ENCODE assay signal across 17 cellular contexts in the genomic region with DNA sequence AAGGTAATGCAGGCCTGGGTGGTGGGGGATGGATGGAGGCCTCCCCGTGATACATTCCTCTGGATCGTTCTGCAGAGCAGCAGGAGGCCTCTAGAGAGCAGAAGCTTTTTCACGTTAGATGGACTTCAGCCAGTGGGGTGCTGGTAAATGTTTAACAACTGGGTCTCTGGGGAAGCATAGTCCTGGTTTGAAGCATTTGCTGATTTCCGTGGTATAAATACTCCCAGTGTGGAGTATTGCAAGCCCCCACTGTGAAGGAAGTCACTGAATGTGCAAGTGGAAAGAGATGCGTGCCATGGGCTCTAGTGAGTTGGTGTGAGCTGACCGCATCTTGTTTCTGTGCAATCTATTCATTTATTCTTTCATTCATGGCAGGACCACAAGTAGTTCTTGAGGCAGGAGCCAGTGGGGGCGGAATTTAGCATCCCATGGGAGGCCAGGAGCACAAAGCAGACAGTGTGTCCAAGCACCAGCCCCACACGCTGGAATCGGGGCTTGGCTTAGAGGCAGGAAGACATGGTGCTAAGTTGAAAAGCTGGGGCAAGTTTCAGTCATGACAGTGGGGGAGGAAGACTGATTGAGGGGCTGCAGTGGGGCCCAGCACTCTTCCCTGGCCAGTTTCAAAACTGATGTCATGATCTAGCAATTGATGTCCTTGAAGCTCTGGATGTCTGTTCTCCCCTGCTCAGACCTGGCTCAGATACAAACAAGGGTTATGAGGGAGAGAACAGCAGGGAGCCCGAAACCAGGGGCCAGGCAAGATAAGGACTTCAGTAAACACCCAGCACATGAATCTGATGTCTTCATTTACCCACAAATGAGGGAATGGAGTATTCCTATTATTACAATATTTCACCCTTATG.
A peak's percentile ranks its signal among the peaks of the same experiment; 100 is the strongest.
DNase-seq lines count a peak whose midpoint lies in the region; ATAC-seq and TF ChIP-seq lines count a peak whose summit lies in the region.
"Had no signal": no experiment of that assay in that cellular context is flagged by ENCODE, and none has a peak within 500 bp of the region (broad histone marks: within the 10 kb centered on the region; RNA-seq: fewer than 3 reads in every experiment).

No MANE protein-coding gene starts in this region.

- H3K23ac ChIP-seq in H9 (ENCODE audit: insufficient read length, low read depth, low read length) = no peak overlapping the region

- no peak overlapping the region for H2BK20ac ChIP-seq in H9 (ENCODE audit: low read depth, low read length, poor library complexity, severe bottlenecking)

- no peaks in the 10 kb centered on the region for H3K27me3 Mint-ChIP-seq in H9 (ENCODE audit: low read depth)
- H3K27me3 Mint-ChIP-seq: activated CD8-positive, alpha-beta memory T cell treated with anti-CD3 and anti-CD28 coated beads, Interleukin-2, amount 10 ng/mL, durations not matched to agents 7 days and 5 days had no signal

- no peaks in the 10 kb centered on the region for H3K79me1 ChIP-seq in H9 (ENCODE audit: insufficient read depth, low read depth, low read length, poor library complexity, severe bottlenecking)

- no peak overlapping the region for H2BK5ac ChIP-seq in H9 (ENCODE audit: insufficient read length, low read length)

- H3K9me3 ChIP-seq in H9 (ENCODE audit: control insufficient read depth, low read depth, low read length) (no peaks in the 10 kb centered on the region), right cardiac atrium (ENCODE audit: control insufficient read depth, low read length) (no peaks in the 10 kb centered on the region)
- H3K9me3 ChIP-seq: SK-N-SH had no signal

- no peak overlapping the region for H2BK120ac ChIP-seq in H9 (ENCODE audit: low read depth, low read length, poor library complexity, severe bottlenecking)

- ATAC-seq in right cardiac atrium (peak; percentile 77 to 91), sciatic nerve (peak; percentile 96), HG03108 (IDR thresholded peaks at IDR 0.05; ENCODE audit: unreplicated experiment) (no peak)
- ATAC-seq: activated CD8-positive, alpha-beta memory T cell treated with anti-CD3 and anti-CD28 coated beads, Interleukin-2, amount 10 ng/mL, durations not matched to agents 7 days and 5 days; activated T-helper 17 cell treated with anti-CD3 and anti-CD28 coated beads, Interleukin-2, amount 50 U/mL, for 72 hours; stimulated activated naive CD8-positive, alpha-beta T cell treated with anti-CD3 and anti-CD28 coated beads, Interleukin-15, amount 100 ng/mL, for 72 hours had no signal

- no peak overlapping the region for H4K91ac ChIP-seq in H9 (ENCODE audit: insufficient read length, low read depth, low read length)

- H3K27ac ChIP-seq in H9 (ENCODE audit: insufficient read length, low read depth, low read length) (no peak overlapping the region), right cardiac atrium (ENCODE audit: low read length) (no peak overlapping the region)
- H3K27ac ChIP-seq: PC-9 had no signal

- H2BK15ac ChIP-seq in H9 (ENCODE audit: low read depth, low read length) = no peak overlapping the region

- H2BK12ac ChIP-seq in H9 (ENCODE audit: insufficient read length, low read depth, low read length) = no peak overlapping the region

- H3K4me3 Mint-ChIP-seq in H9 = no peak overlapping the region
- H3K4me3 Mint-ChIP-seq: activated CD8-positive, alpha-beta memory T cell treated with anti-CD3 and anti-CD28 coated beads, Interleukin-2, amount 10 ng/mL, durations not matched to agents 7 days and 5 days; activated T-helper 17 cell treated with anti-CD3 and anti-CD28 coated beads, Interleukin-2, amount 50 U/mL, for 72 hours; stimulated activated naive CD8-positive, alpha-beta T cell treated with anti-CD3 and anti-CD28 coated beads, Interleukin-15, amount 100 ng/mL, for 72 hours had no signal

- no peak overlapping the region; a peak in 1 of 7 replicates for H3K27ac Mint-ChIP-seq in H9
- H3K27ac Mint-ChIP-seq: activated CD8-positive, alpha-beta memory T cell treated with anti-CD3 and anti-CD28 coated beads, Interleukin-2, amount 10 ng/mL, durations not matched to agents 7 days and 5 days; activated T-helper 17 cell treated with anti-CD3 and anti-CD28 coated beads, Interleukin-2, amount 50 U/mL, for 72 hours; stimulated activated naive CD8-positive, alpha-beta T cell treated with anti-CD3 and anti-CD28 coated beads, Interleukin-15, amount 100 ng/mL, for 72 hours had no signal

- H3K56ac ChIP-seq in H9 (ENCODE audit: insufficient read length, low read depth, low read length) = no peak overlapping the region

- H3K9me3 Mint-ChIP-seq in H9 = peaks cover 9 to 10% of the 10 kb centered on the region in 2 experiments; a peak in 3 of 5 replicates
- H3K9me3 Mint-ChIP-seq: activated T-helper 17 cell treated with anti-CD3 and anti-CD28 coated beads, Interleukin-2, amount 50 U/mL, for 72 hours; stimulated activated naive CD8-positive, alpha-beta T cell treated with anti-CD3 and anti-CD28 coated beads, Interleukin-15, amount 100 ng/mL, for 72 hours had no signal

- no peak for TF ChIP-seq CTCF in H9 (conservative IDR thresholded peaks at IDR 0.05)
- TF ChIP-seq CTCF in astrocyte of the cerebellum (IDR thresholded peaks at IDR 0.05; ENCODE audit: low read depth, low read length, missing control alignments) = no peak

- H2AFZ ChIP-seq in H9 (ENCODE audit: low read length) = no peak overlapping the region
- H2AFZ ChIP-seq: PC-9 had no signal

- H3K79me2 ChIP-seq in H9 (ENCODE audit: insufficient read depth, low read length) = no peaks in the 10 kb centered on the region

- no peaks in the 10 kb centered on the region for H3K23me2 ChIP-seq in H9 (ENCODE audit: insufficient read length, low read depth, low read length, poor library complexity, severe bottlenecking)

- DNase-seq in H9 (no peak), astrocyte of the cerebellum (ENCODE audit: low read depth) (peak; percentile 35), right cardiac atrium (peak; percentile 77 to 83 (median 79)), sciatic nerve (ENCODE audit: low spot score) (peak; percentile 82)
- no peak for DNase-seq in stimulated activated CD4-positive, alpha-beta T cell treated with anti-CD3 and anti-CD28 coated beads, Interleukin-15, amount 100 ng/mL, for 24 hours
- no peak for DNase-seq in activated CD4-positive, alpha-beta T cell treated with anti-CD3 and anti-CD28 coated beads for 1 hour
- DNase-seq: activated CD4-positive, CD25-positive, alpha-beta regulatory T cell treated with anti-CD3 and anti-CD28 coated beads, Interleukin-2, amount 50 U/mL, for 72 hours; activated CD8-positive, alpha-beta memory T cell treated with anti-CD3 and anti-CD28 coated beads, Interleukin-2, amount 10 ng/mL, durations not matched to agents 7 days and 5 days; AML-193; NCI-H1417 treated with DMSO at 0.1 percent for 48 hours; PC-9; retina; SK-N-SH; stimulated activated naive CD8-positive, alpha-beta T cell treated with anti-CD3 and anti-CD28 coated beads, Interleukin-15, amount 100 ng/mL, for 72 hours; T-helper 9 cell had no signal

- no peak overlapping the region for H3K18ac ChIP-seq in H9 (ENCODE audit: insufficient read length, low read depth, low read length)

- no peak overlapping the region for H3T11ph ChIP-seq in H9 (ENCODE audit: low read length)

- in situ Hi-C loops in astrocyte of the cerebellum (cut with HindIII; ENCODE audit: low sequenced_read_pairs) = no loop called here

- peaks cover 7 to 8% of the 10 kb centered on the region in 2 experiments for H3K4me1 Mint-ChIP-seq in H9
- H3K4me1 Mint-ChIP-seq: activated CD8-positive, alpha-beta memory T cell treated with anti-CD3 and anti-CD28 coated beads, Interleukin-2, amount 10 ng/mL, durations not matched to agents 7 days and 5 days; activated T-helper 17 cell treated with anti-CD3 and anti-CD28 coated beads, Interleukin-2, amount 50 U/mL, for 72 hours; stimulated activated naive CD8-positive, alpha-beta T cell treated with anti-CD3 and anti-CD28 coated beads, Interleukin-15, amount 100 ng/mL, for 72 hours had no signal

- H3K4me2 ChIP-seq in H9 (ENCODE audit: insufficient read depth, insufficient read length, low read length) = no peak overlapping the region
- H3K4me2 ChIP-seq: PC-9, SK-N-SH had no signal

- no peak overlapping the region for H3K4ac ChIP-seq in H9 (ENCODE audit: low read depth, low read length)

- no peak overlapping the region for H4K8ac ChIP-seq in H9 (replicated peaks; ENCODE audit: insufficient read length, low read depth, low read length)

- H3K14ac ChIP-seq in H9 (ENCODE audit: insufficient read depth, low read length) = no peak overlapping the region

- WGBS in H9 (ENCODE audit: extremely low coverage, insufficient read length, low lambda C conversion rate) = no CpG with 5 or more reads among the region's 10 CpGs
- WGBS in right cardiac atrium = 47% methylated on average over 10 of the region's 10 CpGs

- intact Hi-C loops in right cardiac atrium (cut with DNase I) = loop anchor here in 2 of 4 donors (10.0 kb wide), 2 partner anchors 107 to 117 kb away; no protein-coding TSS in a partner anchor
- intact Hi-C loops in sciatic nerve (cut with DNase I) = no loop called here

- H3K36me3 Mint-ChIP-seq in H9 (ENCODE audit: insufficient read depth in 1 of 3, low read depth in 3 of 3) = peaks cover 0 to 16% (median 0%) of the 10 kb centered on the region in 3 experiments; a peak in 3 of 7 replicates
- H3K36me3 Mint-ChIP-seq: activated CD8-positive, alpha-beta memory T cell treated with anti-CD3 and anti-CD28 coated beads, Interleukin-2, amount 10 ng/mL, durations not matched to agents 7 days and 5 days had no signal

- H3K4me1 ChIP-seq in H9 (ENCODE audit: insufficient read depth, low read length) = peaks cover 2% of the 10 kb centered on the region; the same call in 1 of the 2 replicates
- H3K4me1 ChIP-seq in right cardiac atrium (ENCODE audit: control insufficient read depth, insufficient read depth, low read length) = no peaks in the 10 kb centered on the region

- H3K9ac ChIP-seq in H9 (ENCODE audit: extremely low read depth, insufficient read length, low read length) = no peak overlapping the region
- H3K9ac ChIP-seq: SK-N-SH had no signal

- no peaks in the 10 kb centered on the region for H4K20me1 ChIP-seq in H9 (ENCODE audit: control insufficient read depth, insufficient read depth, insufficient read length)

- peak overlapping the region; percentile 41 for H4K5ac ChIP-seq in H9 (ENCODE audit: insufficient read length, low read depth, low read length)

- H3K27me3 ChIP-seq in H9 (ENCODE audit: insufficient read depth, low read length) (no peaks in the 10 kb centered on the region), right cardiac atrium (ENCODE audit: control insufficient read depth, insufficient read depth) (no peaks in the 10 kb centered on the region)

- H3K4me3 ChIP-seq in astrocyte of the cerebellum (ENCODE audit: low read depth, low read length) (no peak overlapping the region), right cardiac atrium (ENCODE audit: low read length) (no peak overlapping the region)
- H3K4me3 ChIP-seq: PC-9 had no signal

- H2AK5ac ChIP-seq in H9 (ENCODE audit: insufficient read length, low read length) = no peak overlapping the region

Comparison
In these comparisons a context has a peak if more than half of its experiments do, and no peak if none do; other contexts are left out.
1. DNase-seq: peak in astrocyte of the cerebellum (single experiment), right cardiac atrium (3 of 3) and sciatic nerve (single experiment); none in H9 (single experiment), stimulated activated CD4-positive, alpha-beta T cell treated with anti-CD3 and anti-CD28 coated beads, Interleukin-15, amount 100 ng/mL, for 24 hours (single experiment) and activated CD4-positive, alpha-beta T cell treated with anti-CD3 and anti-CD28 coated beads for 1 hour (single experiment).